ENCODE assay signal across 18 cellular contexts in genomic region chr10:95395947-95396449, GRCh38.
DNase-seq lines count a peak whose midpoint lies in the region; ATAC-seq and TF ChIP-seq lines count a peak whose summit lies in the region.
"Had no signal": no experiment of that assay in that cellular context is flagged by ENCODE, and none has a peak within 500 bp of the region (broad histone marks: within the 10 kb centered on the region; RNA-seq: fewer than 3 reads in every experiment).

No MANE protein-coding gene starts in this region.

- H4K20me1 ChIP-seq in BLaER1 treated with 17β-estradiol and CSF1 and Interleukin-3, amounts not matched to agents 10 nM and 100 nM, result peaks cover 0 to 96% (median 0%) of the 10 kb centered on the region in 11 experiments; a peak in 3 of 22 replicates

- no peaks in the 10 kb centered on the region for H3K9me3 Mint-ChIP-seq in activated T-cell treated with anti-CD3 and anti-CD28 coated beads, Interleukin-2, amount 50 U/mL, for 4 hours
- H3K9me3 Mint-ChIP-seq: activated naive CD4-positive, alpha-beta T cell treated with anti-CD3 and anti-CD28 coated beads, Interleukin-2, amount 50 U/mL, for 24 hours had no signal

- H3K36me3 Mint-ChIP-seq in activated T-cell treated with anti-CD3 and anti-CD28 coated beads, Interleukin-2, amount 50 U/mL, for 4 hours (ENCODE audit: insufficient read depth), result no peaks in the 10 kb centered on the region
- H3K36me3 Mint-ChIP-seq: activated naive CD4-positive, alpha-beta T cell treated with anti-CD3 and anti-CD28 coated beads, Interleukin-2, amount 50 U/mL, for 24 hours had no signal

- H3K9ac ChIP-seq in BLaER1 treated with 17β-estradiol and CSF1 and Interleukin-3, amounts not matched to agents 10 nM and 100 nM, result no peak overlapping the region

- ATAC-seq in Right ventricle myocardium inferior, result peak; percentile 75
- peak; percentile 56 to 78 (median 74) for ATAC-seq in psoas muscle
- ATAC-seq in HG03457 (IDR thresholded peaks at IDR 0.05; ENCODE audit: unreplicated experiment), result no peak
- no peak for ATAC-seq in activated T-cell treated with anti-CD3 and anti-CD28 coated beads, Interleukin-2, amount 50 U/mL, for 4 hours
- no peak for ATAC-seq in HG03565 (IDR thresholded peaks at IDR 0.05; ENCODE audit: unreplicated experiment)
- ATAC-seq: K562 had no signal

- H3K36me3 ChIP-seq in BLaER1 treated with 17β-estradiol and CSF1 and Interleukin-3, amounts not matched to agents 10 nM and 100 nM, result peaks cover 0 to 97% (median 38%) of the 10 kb centered on the region in 11 experiments; a peak in 15 of 22 replicates
- H3K36me3 ChIP-seq in psoas muscle (ENCODE audit: insufficient read depth in 1 of 2, low read depth in 1 of 2), result peaks cover 3 to 89% of the 10 kb centered on the region in 2 donors
- H3K36me3 ChIP-seq: uterus had no signal

- 0 out of 22 replicates have a peak overlapping the region, but pooled peaks of 1 of the 11 experiments have one; percentile 14 for H3K27ac ChIP-seq in BLaER1 treated with 17β-estradiol and CSF1 and Interleukin-3, amounts not matched to agents 10 nM and 100 nM
- peak overlapping the region; percentile 69 for H3K27ac ChIP-seq in psoas muscle
- H3K27ac ChIP-seq: Peyer's patch had no signal

- DNase-seq in NCI-H2171 treated with DMSO at 0.1 percent for 48 hours (lab: John Stamatoyannopoulos, UW) (peak; percentile 35), Right ventricle myocardium inferior (ENCODE audit: missing footprints) (peak; percentile 79), psoas muscle (peak; percentile 33 to 81), GM19240 (ENCODE audit: insufficient read length, low spot score) (no peak)
- no peak for DNase-seq in activated T-cell treated with anti-CD3 and anti-CD28 coated beads, Interleukin-2, amount 50 U/mL, for 4 hours
- DNase-seq: central memory CD4-positive, alpha-beta T cell; GOT3; islet precursor cell; NCI-H1417 treated with DMSO at 0.1 percent for 48 hours; NCI-H510A treated with DMSO at 0.1 percent for 48 hours; Peyer's patch; stimulated activated CD8-positive, alpha-beta memory T cell treated with anti-CD3 and anti-CD28 coated beads, Interleukin-4, amount 100 ng/mL, for 48 hours; uterus had no signal

- peaks cover 6 to 100% (median 80%) of the 10 kb centered on the region in 10 experiments; a peak in 19 of 20 replicates for H3K4me1 ChIP-seq in BLaER1 treated with 17β-estradiol and CSF1 and Interleukin-3, amounts not matched to agents 10 nM and 100 nM
- peaks cover 22% of the 10 kb centered on the region for H3K4me1 ChIP-seq in psoas muscle
- H3K4me1 ChIP-seq: uterus had no signal

- H3K4me1 Mint-ChIP-seq in activated T-cell treated with anti-CD3 and anti-CD28 coated beads, Interleukin-2, amount 50 U/mL, for 4 hours (ENCODE audit: low read depth), result no peaks in the 10 kb centered on the region
- H3K4me1 Mint-ChIP-seq: activated naive CD4-positive, alpha-beta T cell treated with anti-CD3 and anti-CD28 coated beads, Interleukin-2, amount 50 U/mL, for 24 hours had no signal

- no peak overlapping the region for H3K4me3 ChIP-seq in BLaER1 treated with 17β-estradiol and CSF1 and Interleukin-3, amounts not matched to agents 10 nM and 100 nM
- no peak overlapping the region for H3K4me3 ChIP-seq in psoas muscle
- H3K4me3 ChIP-seq: K562, Peyer's patch, uterus had no signal

- no peak overlapping the region for H3K4me3 Mint-ChIP-seq in activated T-cell treated with anti-CD3 and anti-CD28 coated beads, Interleukin-2, amount 50 U/mL, for 4 hours
- H3K4me3 Mint-ChIP-seq: activated naive CD4-positive, alpha-beta T cell treated with anti-CD3 and anti-CD28 coated beads, Interleukin-2, amount 50 U/mL, for 24 hours had no signal

- TF ChIP-seq CTCF in psoas muscle (IDR thresholded peaks at IDR 0.05), result no peak

- WGBS in psoas muscle, 3 donors, result 46 to 60% (median 53%) methylated on average over 10 of the region's 10 CpGs

- intact Hi-C loops in Right ventricle myocardium inferior (cut with DNase I), result no loop called here
- intact Hi-C loops in psoas muscle (cut with DNase I), result no loop called here

- H3K27me3 Mint-ChIP-seq in activated T-cell treated with anti-CD3 and anti-CD28 coated beads, Interleukin-2, amount 50 U/mL, for 4 hours (ENCODE audit: low read depth), result no peaks in the 10 kb centered on the region
- H3K27me3 Mint-ChIP-seq: activated naive CD4-positive, alpha-beta T cell treated with anti-CD3 and anti-CD28 coated beads, Interleukin-2, amount 50 U/mL, for 24 hours had no signal

- H3K27me3 ChIP-seq in BLaER1 treated with 17β-estradiol and CSF1 and Interleukin-3, amounts not matched to agents 10 nM and 100 nM, result no peaks in the 10 kb centered on the region
- no peaks in the 10 kb centered on the region for H3K27me3 ChIP-seq in psoas muscle (ENCODE audit: insufficient read depth in 3 of 3, low read length in 2 of 3)
- H3K27me3 ChIP-seq: Peyer's patch, uterus had no signal

- H3K4me2 ChIP-seq in BLaER1 treated with 17β-estradiol and CSF1 and Interleukin-3, amounts not matched to agents 10 nM and 100 nM, result peak overlapping the region in 9 of 11 experiments; percentile 40 to 80 (median 66); a peak in 18 of 22 replicates

- no peaks in the 10 kb centered on the region for H3K9me3 ChIP-seq in BLaER1 treated with 17β-estradiol and CSF1 and Interleukin-3, amounts not matched to agents 10 nM and 100 nM (replicated peaks in 1 of 11)
- no peaks in the 10 kb centered on the region for H3K9me3 ChIP-seq in psoas muscle
- H3K9me3 ChIP-seq: Peyer's patch, uterus had no signal

Comparison
In these comparisons a context has a peak if more than half of its experiments do, and no peak if none do; other contexts are left out.
1. DNase-seq: peak in NCI-H2171 treated with DMSO at 0.1 percent for 48 hours (single experiment), Right ventricle myocardium inferior (single experiment) and psoas muscle (2 of 2); none in activated T-cell treated with anti-CD3 and anti-CD28 coated beads, Interleukin-2, amount 50 U/mL, for 4 hours (single experiment) and GM19240 (single experiment).
2. ATAC-seq: peak in Right ventricle myocardium inferior (single experiment) and psoas muscle (4 of 4); none in HG03457 (single experiment), activated T-cell treated with anti-CD3 and anti-CD28 coated beads, Interleukin-2, amount 50 U/mL, for 4 hours (0 of 2) and HG03565 (single experiment).